In genomic region chr3:150737874-150738679, GRCh38 we compare ENCODE assay signal across 8 cellular contexts. TPM values are rescaled to one million over a fixed set of nuclear protein-coding genes. Genes with fewer than 3 reads are reported as not detected.
DNase-seq lines count a peak whose midpoint lies in the region; ATAC-seq and TF ChIP-seq lines count a peak whose summit lies in the region.

No MANE protein-coding gene starts in this region.

- H3K9me3 ChIP-seq in CD4-positive, alpha-beta T cell (ENCODE audit: control insufficient read depth, low read length) = no peaks in the 10 kb centered on the region

- H3K36me3 Mint-ChIP-seq in activated CD8-positive, alpha-beta T cell treated with anti-CD3 and anti-CD28 coated beads for 36 hours (ENCODE audit: low read depth) = peaks cover 50% of the 10 kb centered on the region
- H3K36me3 Mint-ChIP-seq in CD4-positive, alpha-beta T cell (ENCODE audit: low read depth) = peaks cover 22% of the 10 kb centered on the region

- no peaks in the 10 kb centered on the region for H3K27me3 Mint-ChIP-seq in activated CD8-positive, alpha-beta T cell treated with anti-CD3 and anti-CD28 coated beads for 36 hours
- H3K27me3 Mint-ChIP-seq in CD4-positive, alpha-beta T cell = no peaks in the 10 kb centered on the region

- intact Hi-C loops in activated CD8-positive, alpha-beta T cell treated with anti-CD3 and anti-CD28 coated beads for 36 hours (cut with micrococcal nuclease) = loop anchor here (2.0 kb wide), 1 partner anchor 15 kb away; no protein-coding TSS in a partner anchor
- intact Hi-C loops in left colon (cut with DNase I, micrococcal nuclease) = no loop called here
- intact Hi-C loops in CD4-positive, alpha-beta T cell (cut with DNase I, micrococcal nuclease) = loop anchor here in 1 of 2 experiments (2.0 kb wide), 1 partner anchor 23 kb away; no protein-coding TSS in a partner anchor

- CTCF ChIA-PET in activated CD8-positive, alpha-beta T cell treated with anti-CD3 and anti-CD28 coated beads for 36 hours (lab: Charles Lee) = interaction anchor here (1.2 to 1.9 kb wide), 6 partner anchors 14 to 50 kb away, joined by 3 to 9 read pairs (median 4); partner anchors contain the start of gene SIAH2
- CTCF ChIA-PET in CD4-positive, alpha-beta T cell (lab: Charles Lee) = no interaction called here

- peaks cover 74% of the 10 kb centered on the region for H3K4me1 Mint-ChIP-seq in activated CD8-positive, alpha-beta T cell treated with anti-CD3 and anti-CD28 coated beads for 36 hours (ENCODE audit: low read depth)
- peaks cover 58% of the 10 kb centered on the region for H3K4me1 Mint-ChIP-seq in CD4-positive, alpha-beta T cell (ENCODE audit: low read depth)

- H3K27ac ChIP-seq in CD4-positive, alpha-beta T cell (ENCODE audit: low read depth, low read length) = no peak overlapping the region

- no peaks in the 10 kb centered on the region for H3K9me3 Mint-ChIP-seq in activated CD8-positive, alpha-beta T cell treated with anti-CD3 and anti-CD28 coated beads for 36 hours
- no peaks in the 10 kb centered on the region for H3K9me3 Mint-ChIP-seq in CD4-positive, alpha-beta T cell

- peak overlapping the region; percentile 99 for H3K27ac Mint-ChIP-seq in activated CD8-positive, alpha-beta T cell treated with anti-CD3 and anti-CD28 coated beads for 36 hours
- H3K27ac Mint-ChIP-seq in CD4-positive, alpha-beta T cell = no peak overlapping the region

- H3K4me3 Mint-ChIP-seq in activated CD8-positive, alpha-beta T cell treated with anti-CD3 and anti-CD28 coated beads for 36 hours = peak overlapping the region; percentile 29
- H3K4me3 Mint-ChIP-seq in CD4-positive, alpha-beta T cell = no peak overlapping the region

- POLR2A ChIA-PET in activated CD8-positive, alpha-beta T cell treated with anti-CD3 and anti-CD28 coated beads for 36 hours (lab: Charles Lee) = interaction anchor here (0.5 to 4.4 kb wide), 12 partner anchors 14 to 1576 kb away, joined by 3 to 125 read pairs (median 4); partner anchors contain the start of genes SELENOT and SIAH2
- POLR2A ChIA-PET in CD4-positive, alpha-beta T cell (lab: Charles Lee) = interaction anchor here (3.9 kb wide), 1 partner anchor 24 kb away, joined by 24 read pairs; the partner anchor contains the start of gene SIAH2

- peak; percentile 55 for ATAC-seq in GM18907 (IDR thresholded peaks at IDR 0.05; ENCODE audit: unreplicated experiment)
- peak; percentile 40 for ATAC-seq in HG03108 (IDR thresholded peaks at IDR 0.05; ENCODE audit: unreplicated experiment)
- peak; percentile 67 for ATAC-seq in activated CD8-positive, alpha-beta T cell treated with anti-CD3 and anti-CD28 coated beads for 36 hours
- ATAC-seq in left colon = peak; percentile 82
- ATAC-seq in CD4-positive, alpha-beta T cell (ENCODE audit: poor library complexity) = no peak

- H3K27me3 ChIP-seq in CD4-positive, alpha-beta T cell (ENCODE audit: control insufficient read depth, insufficient read depth, low read length) = no peaks in the 10 kb centered on the region

- DNase-seq in activated CD8-positive, alpha-beta T cell treated with anti-CD3 and anti-CD28 coated beads for 36 hours = peak; percentile 77
- DNase-seq in left colon = no peak
- no peak for DNase-seq in amygdala (lab: John Stamatoyannopoulos, UW)
- no peak for DNase-seq in CD4-positive, alpha-beta T cell
- DNase-seq in C1 segment of cervical spinal cord (lab: John Stamatoyannopoulos, UW) = no peak
- DNase-seq in NCI-H2227 (lab: John Stamatoyannopoulos, UW; ENCODE audit: unreplicated experiment) = no peak

- TF ChIP-seq CTCF in activated CD8-positive, alpha-beta T cell treated with anti-CD3 and anti-CD28 coated beads for 36 hours (IDR thresholded peaks at IDR 0.05) = no peak
- no peak for TF ChIP-seq CTCF in CD4-positive, alpha-beta T cell (IDR thresholded peaks at IDR 0.05)

RNA-seq across cellular contexts. Expression of gene SIAH2, which starts 24.9 kb away (rescaled TPM):
- total RNA-seq in activated CD8-positive, alpha-beta T cell treated with anti-CD3 and anti-CD28 coated beads for 36 hours = 10 to 100 TPM; 90.3 to 91.1 TPM
- 10 to 100 TPM; 24.1 to 25.4 TPM for total RNA-seq in left colon
- total RNA-seq in CD4-positive, alpha-beta T cell = 10 to 100 TPM; 73.7 to 76.1 TPM

RNA-seq across cellular contexts. Expression of gene ERICH6, which starts 34.4 kb away (rescaled TPM):
- total RNA-seq in activated CD8-positive, alpha-beta T cell treated with anti-CD3 and anti-CD28 coated beads for 36 hours = not detected
- not detected for total RNA-seq in left colon
- not detected for total RNA-seq in CD4-positive, alpha-beta T cell
